Comparison of ENCODE assay signal across 9 cellular contexts in genomic region chr1:189429610-189430009, GRCh38.
DNase-seq lines count a peak whose midpoint lies in the region; ATAC-seq and TF ChIP-seq lines count a peak whose summit lies in the region.
"Had no signal": no experiment of that assay in that cellular context is flagged by ENCODE, and none has a peak within 500 bp of the region (broad histone marks: within the 10 kb centered on the region; RNA-seq: fewer than 3 reads in every experiment).

No MANE protein-coding gene starts in this region.

- H3K4me3 ChIP-seq in GM12865 (ENCODE audit: low read depth, low read length): no peak overlapping the region

- POLR2A ChIA-PET in WTC11 (lab: Charles Lee): no interaction called here

- H3K27me3 Mint-ChIP-seq in WTC11 (ENCODE audit: low read depth): no peaks in the 10 kb centered on the region
- H3K27me3 Mint-ChIP-seq in mesothelial cell of epicardium (ENCODE audit: low read depth): peaks cover under 1% of the 10 kb centered on the region

- H3K36me3 Mint-ChIP-seq in WTC11: no peaks in the 10 kb centered on the region
- no peaks in the 10 kb centered on the region for H3K36me3 Mint-ChIP-seq in mesothelial cell of epicardium

- peak; percentile 66 for DNase-seq in GM12865 (ENCODE audit: low read depth)
- DNase-seq in M059J (ENCODE audit: low read depth): peak; percentile 7
- DNase-seq in WTC11 (ENCODE audit: low spot score): no peak
- DNase-seq in mesothelial cell of epicardium (ENCODE audit: low spot score in 2 of 2, unreplicated experiment in 2 of 2): no peak
- DNase-seq in NCI-H345 treated with DMSO at 0.1 percent for 48 hours (lab: John Stamatoyannopoulos, UW; ENCODE audit: unreplicated experiment): no peak
- no peak for DNase-seq in activated CD4-positive, CD25-positive, alpha-beta regulatory T cell (lab: John Stamatoyannopoulos, UW)
- DNase-seq: NCI-H1694 treated with DMSO at 0.1 percent for 48 hours had no signal

- H3K4me3 Mint-ChIP-seq in WTC11 (no peak overlapping the region), mesothelial cell of epicardium (no peak overlapping the region)

- H3K4me1 Mint-ChIP-seq in WTC11: no peaks in the 10 kb centered on the region
- no peaks in the 10 kb centered on the region for H3K4me1 Mint-ChIP-seq in mesothelial cell of epicardium

- peak; percentile 83 for ATAC-seq in WTC11
- no peak for ATAC-seq in HG02938 (IDR thresholded peaks at IDR 0.05; ENCODE audit: unreplicated experiment)
- no peak for ATAC-seq in GM19452 (IDR thresholded peaks at IDR 0.05; ENCODE audit: unreplicated experiment)

- H3K9me3 Mint-ChIP-seq in WTC11 (no peaks in the 10 kb centered on the region), mesothelial cell of epicardium (no peaks in the 10 kb centered on the region)

- CTCF ChIA-PET in WTC11 (lab: Charles Lee): interaction anchor here (1.0 kb wide), 1 partner anchor 9 kb away, joined by 3 read pairs; no protein-coding TSS in a partner anchor

- TF ChIP-seq CTCF in GM12865 (IDR thresholded peaks at IDR 0.05; ENCODE audit: insufficient read depth, low read depth, low read length, missing control alignments) (peak; percentile 64), WTC11 (IDR thresholded peaks at IDR 0.05) (peak; percentile 68), mesothelial cell of epicardium (IDR thresholded peaks at IDR 0.05; ENCODE audit: unreplicated experiment) (peak; percentile 64)

- H3K27ac Mint-ChIP-seq in WTC11: no peak overlapping the region
- H3K27ac Mint-ChIP-seq in mesothelial cell of epicardium: no peak overlapping the region

TF ChIP-seq in WTC11, 78 proteins besides CTCF, POLR2A, EP300 and RAD21:
- no peak for TF ChIP-seq ZSCAN18 (CRISPR knock-in tag; IDR thresholded peaks at IDR 0.05)
- no peak for TF ChIP-seq ZNF317 (CRISPR knock-in tag; IDR thresholded peaks at IDR 0.05; ENCODE audit: borderline replicate concordance, low read depth)
- TF ChIP-seq NR1H2 (CRISPR knock-in tag; IDR thresholded peaks at IDR 0.05): no peak
- TF ChIP-seq IRF1 (CRISPR knock-in tag; IDR thresholded peaks at IDR 0.05): no peak

Comparison
In these comparisons a context has a peak if more than half of its experiments do, and no peak if none do; other contexts are left out.
1. DNase-seq: peak in GM12865 (single experiment) and M059J (single experiment); none in WTC11 (single experiment), mesothelial cell of epicardium (0 of 2), NCI-H345 treated with DMSO at 0.1 percent for 48 hours (single experiment) and activated CD4-positive, CD25-positive, alpha-beta regulatory T cell (0 of 4).
2. Peak in every context shown above with its lines, with median percentiles within 50 percentile points of each other: CTCF ChIP-seq.